Comparison of ENCODE assay signal across 28 cellular contexts in the genomic region with DNA sequence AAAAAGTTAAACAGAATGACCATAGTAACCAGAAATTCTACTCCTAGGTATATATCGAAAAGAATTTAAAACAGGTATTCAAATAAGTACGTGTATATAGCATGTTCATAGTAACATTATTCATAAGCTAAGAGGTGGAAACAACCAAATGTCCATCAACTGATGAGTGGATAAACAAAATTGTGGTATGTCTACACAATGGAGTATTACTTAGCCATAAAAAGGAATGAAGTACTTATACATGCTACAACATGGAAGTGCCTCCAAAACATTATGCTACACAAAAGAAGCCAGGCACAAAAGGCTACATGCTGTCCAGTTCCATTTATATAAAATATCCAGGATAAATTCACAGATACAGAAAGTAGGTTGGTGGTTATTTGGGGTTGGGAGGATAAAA.
"Had no signal": no experiment of that assay in that cellular context is flagged by ENCODE, and none has a peak within 500 bp of the region (broad histone marks: within the 10 kb centered on the region; RNA-seq: fewer than 3 reads in every experiment).

No MANE protein-coding gene starts in this region.

- H2AFZ ChIP-seq: hepatocyte had no signal

- H3K27ac ChIP-seq: colonic mucosa, coronary artery, dorsolateral prefrontal cortex, epithelial cell of prostate, esophagus muscularis mucosa, esophagus squamous epithelium, foreskin keratinocyte, gastrocnemius medialis, gastroesophageal sphincter, heart left ventricle, heart right ventricle, hepatocyte had no signal

- H3K4me1 ChIP-seq: colonic mucosa, esophagus muscularis mucosa, esophagus squamous epithelium, foreskin keratinocyte, gastrocnemius medialis, gastroesophageal sphincter, heart left ventricle, heart right ventricle had no signal

- ATAC-seq: effector memory CD8-positive, alpha-beta T cell; esophagus mucosa; foreskin keratinocyte; gastrocnemius medialis; gastroesophageal sphincter; heart left ventricle; heart right ventricle had no signal

- H3K36me3 ChIP-seq: colonic mucosa, esophagus squamous epithelium, gastrocnemius medialis, heart left ventricle had no signal

- H3K9me3 ChIP-seq: colonic mucosa, gastrocnemius medialis, gastroesophageal sphincter had no signal

- H3K79me2 ChIP-seq: hepatocyte had no signal

- FAIRE-seq: endometrium, endothelial cell of umbilical vein, frontal cortex had no signal

- H3K4me2 ChIP-seq: hepatocyte had no signal

- DNase-seq: colonic mucosa; cortex of kidney; dermis blood vessel endothelial cell; dorsolateral prefrontal cortex; effector CD4-positive, alpha-beta T cell; effector CD8-positive, alpha-beta T cell; effector memory CD4-positive, alpha-beta T cell; effector memory CD8-positive, alpha-beta T cell; endodermal cell; erythroblast; esophagus squamous epithelium; foreskin fibroblast; foreskin keratinocyte; foreskin melanocyte; gastrocnemius medialis; glutamatergic neuron; head of caudate nucleus; heart left ventricle; heart right ventricle had no signal

- H3K4me3 ChIP-seq: colonic mucosa, coronary artery, dorsolateral prefrontal cortex, esophagus muscularis mucosa, esophagus squamous epithelium, gastrocnemius medialis, gastroesophageal sphincter, heart left ventricle, heart right ventricle, hepatocyte had no signal

- H3K27me3 ChIP-seq: colonic mucosa, esophagus muscularis mucosa, esophagus squamous epithelium, foreskin keratinocyte, gastrocnemius medialis, gastroesophageal sphincter, heart left ventricle, heart right ventricle, hepatocyte had no signal
